21 cellular contexts compared by ENCODE assay signal in genomic region chr4:165542476-165542875, GRCh38.
"Had no signal": no experiment of that assay in that cellular context is flagged by ENCODE, and none has a peak within 500 bp of the region (broad histone marks: within the 10 kb centered on the region; RNA-seq: fewer than 3 reads in every experiment).

No MANE protein-coding gene starts in this region.

- H3K4me1 ChIP-seq: foreskin keratinocyte, neural progenitor cell, right atrium auricular region, sigmoid colon had no signal

- DNase-seq: erythroblast; foreskin keratinocyte; head of caudate nucleus; left colon; left ventricle myocardium superior; mesenchymal stem cell; midbrain; nucleus accumbens; ovary; sigmoid colon; stimulated activated CD4-positive, alpha-beta T cell treated with anti-CD3 and anti-CD28 coated beads, Interleukin-2, amount 100 ng/mL, for 24 hours; stimulated activated CD4-positive, alpha-beta T cell treated with anti-CD3 and anti-CD28 coated beads, Interleukin-4, amount 100 ng/mL, for 4 hours; stimulated activated naive B cell treated with anti-CD40 and anti-IgM and Interleukin-4, amounts not matched to agents 10 μg/mL and 1 μg/mL and 100 μg/mL, for 72 hours; stimulated activated naive CD8-positive, alpha-beta T cell treated with anti-CD3 and anti-CD28 coated beads, Interleukin-15, amount 100 ng/mL, for 72 hours; trophoblast cell had no signal

- H3K36me3 ChIP-seq: neural progenitor cell, ovary, right atrium auricular region, sigmoid colon had no signal

- H2AFZ ChIP-seq: hepatocyte, neural progenitor cell had no signal

- H3K9ac ChIP-seq: neural progenitor cell had no signal

- H3K9me3 ChIP-seq: ovary, right atrium auricular region, sigmoid colon had no signal

- H3K4me3 ChIP-seq: hepatocyte, lung, neural progenitor cell, ovary, right atrium auricular region, sigmoid colon, skin epidermis had no signal

- ATAC-seq: foreskin keratinocyte; left colon; left ventricle myocardium superior; natural killer cell treated with Interleukin-12 subunit alpha and Interleukin-12 subunit beta and Interleukin-15 and Interleukin-18, amount 100 ng/mL, for 72 hours; stimulated activated naive B cell treated with anti-CD40 and anti-IgM and Interleukin-4, amounts not matched to agents 10 μg/mL and 1 μg/mL and 100 μg/mL, for 72 hours had no signal

- H3K79me2 ChIP-seq: hepatocyte had no signal

- H3K27me3 ChIP-seq: foreskin keratinocyte, hepatocyte, neural progenitor cell, ovary, right atrium auricular region, sigmoid colon had no signal

- H3K4me2 ChIP-seq: hepatocyte, neural progenitor cell had no signal

- H3K27ac ChIP-seq: foreskin keratinocyte, hepatocyte, neural progenitor cell, ovary, right atrium auricular region, sigmoid colon, skin epidermis had no signal
